17 cellular contexts compared by ENCODE assay signal in genomic region chr17:62898239-62898864, GRCh38.
DNase-seq lines count a peak whose midpoint lies in the region; ATAC-seq and TF ChIP-seq lines count a peak whose summit lies in the region.
"Had no signal": no experiment of that assay in that cellular context is flagged by ENCODE, and none has a peak within 500 bp of the region (broad histone marks: within the 10 kb centered on the region; RNA-seq: fewer than 3 reads in every experiment).

No MANE protein-coding gene starts in this region.

- H3K27me3 Mint-ChIP-seq in mesothelial cell of epicardium (ENCODE audit: low read depth), result no peaks in the 10 kb centered on the region

- H3K4me1 ChIP-seq in vagina, result peaks cover 5% of the 10 kb centered on the region

- TF ChIP-seq CTCF in BJ (IDR thresholded peaks at IDR 0.05; ENCODE audit: insufficient read depth, low read depth, low read length), result peak; percentile 16; the same call in 1 of the 2 replicates
- TF ChIP-seq CTCF in mesothelial cell of epicardium (IDR thresholded peaks at IDR 0.05; ENCODE audit: unreplicated experiment), result no peak
- TF ChIP-seq CTCF in vagina (IDR thresholded peaks at IDR 0.05), result no peak

- DNase-seq in BJ (ENCODE audit: low read depth) (peak; percentile 19), NCI-H226 (peak; percentile 55), fibroblast of gingiva (ENCODE audit: low read depth) (peak; percentile 25), mesothelial cell of epicardium (ENCODE audit: low spot score in 2 of 2, unreplicated experiment in 2 of 2) (no peak), vagina (ENCODE audit: extremely low spot score in 2 of 2) (no peak), occipital lobe (lab: John Stamatoyannopoulos, UW) (no peak), SIG-M5 (lab: John Stamatoyannopoulos, UW) (no peak)
- DNase-seq: activated CD4-positive, CD25-positive, alpha-beta regulatory T cell treated with anti-CD3 and anti-CD28 coated beads, Interleukin-2, amount 50 U/mL, for 72 hours; activated T-cell treated with anti-CD3 and anti-CD28 coated beads, Interleukin-2, amount 50 U/mL, for 1 hour; effector CD8-positive, alpha-beta T cell; head of caudate nucleus; NCI-H187; NK-92 treated with Interleukin-12 subunit alpha and Interleukin-12 subunit beta, amount 100 ng/mL, for 24 hours had no signal

- no peaks in the 10 kb centered on the region for H3K9me3 ChIP-seq in vagina
- H3K9me3 ChIP-seq: adrenal gland had no signal

- H3K36me3 Mint-ChIP-seq in mesothelial cell of epicardium, result no peaks in the 10 kb centered on the region

- POLR2A ChIA-PET in BJ (lab: Charles Lee), result interaction anchor here (0.6 kb wide), 1 partner anchor 89 kb away, joined by 4 read pairs; no protein-coding TSS in a partner anchor

- no peak overlapping the region for H3K4me3 ChIP-seq in BJ (ENCODE audit: low read depth, low read length)
- no peak overlapping the region for H3K4me3 ChIP-seq in vagina
- H3K4me3 ChIP-seq: adrenal gland, K562 had no signal

- H3K27me3 ChIP-seq in BJ (ENCODE audit: control insufficient read depth, insufficient read depth, low read length) (no peaks in the 10 kb centered on the region), vagina (no peaks in the 10 kb centered on the region)
- H3K27me3 ChIP-seq: adrenal gland had no signal

- no peak for ATAC-seq in GM21737 (IDR thresholded peaks at IDR 0.05; ENCODE audit: unreplicated experiment)
- ATAC-seq: K562 had no signal

- H3K9me3 Mint-ChIP-seq in mesothelial cell of epicardium, result peaks cover 3% of the 10 kb centered on the region

- H3K36me3 ChIP-seq in BJ (ENCODE audit: control insufficient read depth, insufficient read depth, low read length) (no peaks in the 10 kb centered on the region), vagina (no peaks in the 10 kb centered on the region)
- H3K36me3 ChIP-seq: adrenal gland had no signal

- peak overlapping the region; percentile 71 for H3K27ac Mint-ChIP-seq in mesothelial cell of epicardium
- H3K27ac Mint-ChIP-seq: B cell had no signal

- H3K4me3 Mint-ChIP-seq in mesothelial cell of epicardium, result no peak overlapping the region
- H3K4me3 Mint-ChIP-seq: B cell had no signal

- H3K4me1 Mint-ChIP-seq in mesothelial cell of epicardium, result peaks cover 19% of the 10 kb centered on the region
- H3K4me1 Mint-ChIP-seq: B cell had no signal

- H3K27ac ChIP-seq in vagina, result no peak overlapping the region

- TF ChIP-seq POLR2A in vagina (IDR thresholded peaks at IDR 0.05), result no peak

- CTCF ChIA-PET in BJ (lab: Yijun Ruan, JAX), result interaction anchor here (1.3 to 1.6 kb wide), 3 partner anchors 12 to 22 kb away, joined by 4 to 5 read pairs (median 4); no protein-coding TSS in a partner anchor

- intact Hi-C loops in vagina (cut with DNase I), result loop anchor here (5.0 kb wide), 1 partner anchor 1039 kb away; no protein-coding TSS in a partner anchor

Comparison
In these comparisons a context has a peak if more than half of its experiments do, and no peak if none do; other contexts are left out.
1. DNase-seq: peak in BJ (single experiment), NCI-H226 (single experiment) and fibroblast of gingiva (single experiment); none in mesothelial cell of epicardium (0 of 2), vagina (0 of 2), occipital lobe (single experiment) and SIG-M5 (single experiment).